25 cellular contexts compared by ENCODE assay signal in the genomic region with DNA sequence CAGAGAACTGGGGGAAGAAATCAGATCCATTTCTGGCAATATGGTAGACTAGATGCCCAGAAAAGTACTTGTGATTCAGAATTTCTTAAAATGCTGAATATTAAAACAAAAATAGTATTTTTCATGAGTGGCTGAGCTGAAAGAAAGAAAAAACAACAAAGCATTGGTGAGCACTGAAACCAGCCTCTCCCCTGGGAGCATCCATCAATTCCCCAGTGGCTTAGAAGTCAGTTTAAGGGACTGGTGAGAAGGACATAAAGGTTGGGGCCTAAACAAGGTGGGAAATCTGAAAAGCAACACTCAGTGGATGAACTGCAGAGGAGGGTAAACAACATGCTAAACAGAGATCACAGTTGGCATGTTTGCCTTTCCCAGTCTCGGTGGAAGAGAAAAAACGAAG.
"Had no signal": no experiment of that assay in that cellular context is flagged by ENCODE, and none has a peak within 500 bp of the region (broad histone marks: within the 10 kb centered on the region; RNA-seq: fewer than 3 reads in every experiment).

No MANE protein-coding gene starts in this region.

- H3K27ac Mint-ChIP-seq: activated CD8-positive, alpha-beta T cell treated with anti-CD3 and anti-CD28 coated beads, Interleukin-2, amount 10 ng/mL, durations not matched to agents 7 days and 5 days; activated T-helper 1 cell treated with anti-CD3 and anti-CD28 coated beads, Interleukin-12 subunit alpha, Interleukin-12 subunit beta, Interleukin-2, Interleukin-4 antibody, amounts not matched to agents 30 ng/mL and 10 ng/mL and 1 ng/mL, durations not matched to agents 14 hours and 24 hours and 36 hours; brain; T-helper 2 cell treated with Interferon-gamma antibody and Interleukin-4, amounts not matched to agents 5 μg/mL and 100 μg/mL, for 36 hours had no signal

- H3K36me3 ChIP-seq: heart right ventricle, sigmoid colon, thyroid gland, upper lobe of right lung, WERI-Rb-1 had no signal

- H3K4me3 Mint-ChIP-seq: activated CD8-positive, alpha-beta T cell treated with anti-CD3 and anti-CD28 coated beads, Interleukin-2, amount 10 ng/mL, durations not matched to agents 7 days and 5 days; activated naive CD4-positive, alpha-beta T cell treated with anti-CD3 and anti-CD28 coated beads, Interleukin-2, amount 50 U/mL, for 24 hours; activated T-helper 1 cell treated with anti-CD3 and anti-CD28 coated beads, Interleukin-12 subunit alpha, Interleukin-12 subunit beta, Interleukin-2, Interleukin-4 antibody, amounts not matched to agents 30 ng/mL and 10 ng/mL and 1 ng/mL, durations not matched to agents 14 hours and 24 hours and 36 hours; brain; neural crest cell; T-helper 2 cell treated with Interferon-gamma antibody and Interleukin-4, amounts not matched to agents 5 μg/mL and 100 μg/mL, for 36 hours had no signal

- FAIRE-seq: endometrium, keratinocyte, TTC549 had no signal

- H3K4me1 ChIP-seq: sigmoid colon, thyroid gland, upper lobe of right lung had no signal

- ATAC-seq: activated CD8-positive, alpha-beta T cell treated with anti-CD3 and anti-CD28 coated beads, Interleukin-2, amount 10 ng/mL, durations not matched to agents 7 days and 5 days; heart right ventricle; left colon; mucosa of descending colon; upper lobe of right lung had no signal

- H3K9me3 Mint-ChIP-seq: activated naive CD4-positive, alpha-beta T cell treated with anti-CD3 and anti-CD28 coated beads, Interleukin-2, amount 50 U/mL, for 24 hours; brain had no signal

- H3K4me3 ChIP-seq: heart right ventricle, mucosa of descending colon, sigmoid colon, thyroid gland, upper lobe of right lung had no signal

- H3K27me3 ChIP-seq: heart right ventricle, sigmoid colon, thyroid gland, upper lobe of right lung had no signal

- DNase-seq: activated CD4-positive, alpha-beta T cell treated with anti-CD3 and anti-CD28 coated beads for 1 hour; activated CD4-positive, alpha-beta T cell treated with anti-CD3 and anti-CD28 coated beads, Interleukin-2, amount 50 U/mL, for 1 hour; activated CD8-positive, alpha-beta T cell treated with anti-CD3 and anti-CD28 coated beads, Interleukin-2, amount 10 ng/mL, durations not matched to agents 7 days and 5 days; activated gamma-delta T cell treated with Interleukin-2 at 50 U/mL for 16 hours; aorta; heart right ventricle; left colon; mesenchymal stem cell; mucosa of descending colon; posterior cingulate gyrus; sigmoid colon; stimulated activated CD4-positive, alpha-beta T cell treated with anti-CD3 and anti-CD28 coated beads, Interleukin-4, amount 100 ng/mL, for 1 hour; stimulated activated naive CD4-positive, alpha-beta T cell treated with Interleukin-2 at 50 U/mL for 16 hours; substantia nigra; thyroid gland; upper lobe of right lung; WERI-Rb-1 had no signal

- H3K9me3 ChIP-seq: heart right ventricle, mucosa of descending colon, sigmoid colon, thyroid gland, upper lobe of right lung had no signal

- H3K27ac ChIP-seq: heart right ventricle, sigmoid colon, thyroid gland, upper lobe of right lung, WERI-Rb-1 had no signal

- H3K4me1 Mint-ChIP-seq: brain, neural crest cell had no signal

- H3K27me3 Mint-ChIP-seq: activated naive CD4-positive, alpha-beta T cell treated with anti-CD3 and anti-CD28 coated beads, Interleukin-2, amount 50 U/mL, for 24 hours; brain had no signal
